ENCODE assay signal across 21 cellular contexts in the genomic region with DNA sequence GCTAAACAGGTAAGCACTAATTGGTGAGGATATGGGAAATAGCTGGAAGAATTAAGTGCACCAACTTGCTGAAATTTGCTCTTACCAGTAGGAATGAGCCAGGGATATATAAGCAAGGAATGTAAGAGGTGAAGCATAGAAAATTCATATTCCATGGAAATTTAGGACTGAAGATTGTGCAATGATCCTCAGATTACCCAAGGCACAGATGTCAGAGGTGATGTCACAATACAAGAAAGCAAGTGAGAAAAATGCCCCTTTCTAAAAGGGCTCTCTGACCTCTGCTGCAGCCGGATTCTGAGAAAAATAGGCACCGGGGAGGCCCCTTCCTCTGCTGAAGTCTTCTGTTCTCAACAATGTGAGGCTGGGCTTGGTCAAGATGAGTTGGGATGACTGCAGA.
"Had no signal": no experiment of that assay in that cellular context is flagged by ENCODE, and none has a peak within 500 bp of the region (broad histone marks: within the 10 kb centered on the region; RNA-seq: fewer than 3 reads in every experiment).

No MANE protein-coding gene starts in this region.

- DNase-seq: dermis blood vessel endothelial cell; dorsolateral prefrontal cortex; effector CD4-positive, alpha-beta T cell; effector memory CD4-positive, alpha-beta T cell; foreskin keratinocyte; heart left ventricle; hippocampal formation; left cardiac atrium; left lung; left ventricle myocardium superior; lower lobe of right lung; mesendoderm; midbrain had no signal

- H3K36me3 ChIP-seq: esophagus muscularis mucosa, gastroesophageal sphincter, heart left ventricle, left lung, lower lobe of right lung had no signal

- H3K27ac ChIP-seq: coronary artery, dorsolateral prefrontal cortex, esophagus muscularis mucosa, foreskin keratinocyte, gastroesophageal sphincter, heart left ventricle, left lung, lower lobe of right lung had no signal

- H3K4me3 ChIP-seq: coronary artery, dorsolateral prefrontal cortex, esophagus muscularis mucosa, gastroesophageal sphincter, heart left ventricle, left lung, lower lobe of right lung had no signal

- H3K9me3 ChIP-seq: esophagus muscularis mucosa, gastroesophageal sphincter, heart left ventricle, left lung, lower lobe of right lung had no signal

- ATAC-seq: gastroesophageal sphincter, heart left ventricle, left lung, lower lobe of right lung had no signal

- H3K4me1 ChIP-seq: foreskin keratinocyte, gastroesophageal sphincter, left lung, lower lobe of right lung had no signal

- FAIRE-seq: colon, endothelial cell of umbilical vein, frontal cortex, islet of Langerhans, keratinocyte had no signal
